ENCODE assay signal across 10 cellular contexts in genomic region chr11:5712507-5712906, GRCh38. TPM values are rescaled to one million over a fixed set of nuclear protein-coding genes. Genes with fewer than 3 reads are reported as not detected.
A peak's percentile ranks its signal among the peaks of the same experiment; 100 is the strongest.
DNase-seq lines count a peak whose midpoint lies in the region; ATAC-seq and TF ChIP-seq lines count a peak whose summit lies in the region.
"Had no signal": no experiment of that assay in that cellular context is flagged by ENCODE, and none has a peak within 500 bp of the region (broad histone marks: within the 10 kb centered on the region; RNA-seq: fewer than 3 reads in every experiment).

No MANE protein-coding gene starts in this region.

- in situ Hi-C loops in Panc1 (cut with HindIII; ENCODE audit: low pct_unique_long_range_greater_than_20kb, low sequenced_read_pairs), result no loop called here

- H3K36me3 ChIP-seq in left ventricle myocardium inferior, result peaks cover 23% of the 10 kb centered on the region
- H3K36me3 ChIP-seq in Panc1 (ENCODE audit: control insufficient read depth, insufficient read depth, low read length), result no peaks in the 10 kb centered on the region
- peaks cover 3% of the 10 kb centered on the region for H3K36me3 ChIP-seq in fibroblast of lung (ENCODE audit: control insufficient read depth, insufficient read depth, low read length)
- H3K36me3 ChIP-seq in upper lobe of right lung, result peaks cover 40% of the 10 kb centered on the region

- H3K27me3 ChIP-seq in left ventricle myocardium inferior (ENCODE audit: low read depth) (no peaks in the 10 kb centered on the region), Panc1 (ENCODE audit: control insufficient read depth, insufficient read depth, low read length) (peaks cover 12% of the 10 kb centered on the region), fibroblast of lung (ENCODE audit: control insufficient read depth, insufficient read depth, low read length) (no peaks in the 10 kb centered on the region), upper lobe of right lung (no peaks in the 10 kb centered on the region)

- no peak overlapping the region for H3K4me2 ChIP-seq in fibroblast of lung (ENCODE audit: extremely low read depth, insufficient read depth, low read length)

- H3K27ac ChIP-seq in left ventricle myocardium inferior (replicated peaks) (no peak overlapping the region), Panc1 (ENCODE audit: low read length) (no peak overlapping the region), fibroblast of lung (ENCODE audit: insufficient read depth, low read length) (no peak overlapping the region), upper lobe of right lung (no peak overlapping the region)
- H3K27ac ChIP-seq: skin epidermis had no signal

- no peaks in the 10 kb centered on the region for H3K4me1 ChIP-seq in left ventricle myocardium inferior
- H3K4me1 ChIP-seq in Panc1 (ENCODE audit: control insufficient read depth, insufficient read depth, low read length), result no peaks in the 10 kb centered on the region
- H3K4me1 ChIP-seq in fibroblast of lung (ENCODE audit: control insufficient read depth, extremely low read depth, insufficient read depth, low read length), result no peaks in the 10 kb centered on the region
- no peaks in the 10 kb centered on the region for H3K4me1 ChIP-seq in upper lobe of right lung

- H3K9me3 ChIP-seq in left ventricle myocardium inferior (replicated peaks) (peaks cover 11% of the 10 kb centered on the region), Panc1 (ENCODE audit: control insufficient read depth, insufficient read depth, low read depth, low read length) (no peaks in the 10 kb centered on the region), fibroblast of lung (ENCODE audit: control insufficient read depth, insufficient read depth, low read depth, low read length) (no peaks in the 10 kb centered on the region), upper lobe of right lung (no peaks in the 10 kb centered on the region)

- no peak for DNase-seq in left ventricle myocardium inferior
- DNase-seq in left cardiac atrium, result no peak
- no peak for DNase-seq in Panc1 (ENCODE audit: low read depth, low spot score)
- peak in 1 of 2 donors; percentile 21 for DNase-seq in fibroblast of lung (ENCODE audit: low read depth in 2 of 2)
- no peak for DNase-seq in upper lobe of right lung
- DNase-seq in head of caudate nucleus, result no peak
- DNase-seq in GM19238 (ENCODE audit: insufficient read length, low spot score), result no peak
- DNase-seq: effector CD4-positive, alpha-beta T cell had no signal

- no peak overlapping the region for H3K4me3 ChIP-seq in left ventricle myocardium inferior
- H3K4me3 ChIP-seq in Panc1 (ENCODE audit: low read depth in 2 of 2, low read length in 2 of 2), result no peak overlapping the region
- no peak overlapping the region for H3K4me3 ChIP-seq in fibroblast of lung (replicated peaks in 1 of 4; ENCODE audit: control extremely low read depth in 1 of 4, insufficient read depth in 1 of 4, low read depth in 3 of 4, low read length in 4 of 4)
- H3K4me3 ChIP-seq in upper lobe of right lung, result no peak overlapping the region
- H3K4me3 ChIP-seq: skin epidermis had no signal

- ATAC-seq in left cardiac atrium (no peak), Panc1 (peak; percentile 73), upper lobe of right lung (peak; percentile 36), HG03025 (IDR thresholded peaks at IDR 0.05; ENCODE audit: low FRiP score, unreplicated experiment) (no peak)

- no peaks in the 10 kb centered on the region for H4K20me1 ChIP-seq in fibroblast of lung (ENCODE audit: control insufficient read depth, extremely low read depth, insufficient read depth, low read length)

- CTCF ChIA-PET in Panc1 (lab: Charles Lee), result no interaction called here

- H2AFZ ChIP-seq in fibroblast of lung (ENCODE audit: low read length), result no peak overlapping the region

- POLR2A ChIA-PET in Panc1 (lab: Charles Lee), result no interaction called here

- no TSS peak for BruUV-seq in Panc1 (replicated peaks; lab: Mats Ljungman, UMichigan)

- TF ChIP-seq CTCF in left ventricle myocardium inferior (IDR thresholded peaks at IDR 0.05; ENCODE audit: borderline replicate concordance) (peak; percentile 36), Panc1 (IDR thresholded peaks at IDR 0.05) (peak; percentile 73), fibroblast of lung (conservative IDR thresholded peaks at IDR 0.05 in 1 of 2, IDR thresholded peaks at IDR 0.05 in 1 of 2; ENCODE audit: low read depth in 1 of 2, low read length in 2 of 2) (peak; percentile 13 to 37), upper lobe of right lung (IDR thresholded peaks at IDR 0.05) (peak; percentile 47)

- H3K9ac ChIP-seq in fibroblast of lung (ENCODE audit: insufficient read depth, low read length), result no peak overlapping the region

- intact Hi-C loops in left ventricle myocardium inferior (cut with micrococcal nuclease) (no loop called here), left cardiac atrium (cut with DNase I) (no loop called here), Panc1 (cut with micrococcal nuclease; ENCODE audit: unreplicated experiment) (loop anchor here (5.0 kb wide), 1 partner anchor 235 kb away; no protein-coding TSS in a partner anchor), upper lobe of right lung (cut with DNase I) (no loop called here), head of caudate nucleus (cut with DNase I) (no loop called here)

- H3K79me2 ChIP-seq in fibroblast of lung (ENCODE audit: control insufficient read depth, insufficient read depth, low read length), result no peaks in the 10 kb centered on the region

RNA-seq across cellular contexts. Expression of gene TRIM22, which starts 22.9 kb away (rescaled TPM):
- total RNA-seq in left ventricle myocardium inferior, result 16.6 TPM
- total RNA-seq in left cardiac atrium, result 10 to 100 TPM; 29.6 to 33.7 TPM
- 1.4 TPM for total RNA-seq in Panc1 (2021; ENCODE audit: unreplicated experiment)
- 0.17 TPM for polyA plus RNA-seq in Panc1 (2012; ENCODE audit: insufficient read length)
- 94.8 and 112 TPM in 2 replicates for total RNA-seq in fibroblast of lung
- 74.3 and 108 TPM in 2 replicates for polyA plus RNA-seq in fibroblast of lung
- polyA plus RNA-seq in fibroblast of lung (2012), result 53.7 and 69.3 TPM in 2 replicates
- polyA minus RNA-seq in fibroblast of lung (ENCODE audit: low replicate concordance), result 23.9 and 30.6 TPM in 2 replicates
- total RNA-seq in upper lobe of right lung, result 203 TPM

RNA-seq across cellular contexts. Expression of gene OR56B1, which starts 23.7 kb away (rescaled TPM):
- not detected for total RNA-seq in left ventricle myocardium inferior
- not detected for total RNA-seq in left cardiac atrium
- total RNA-seq in Panc1 (2021; ENCODE audit: unreplicated experiment), result not detected
- not detected for polyA plus RNA-seq in Panc1 (2012; ENCODE audit: insufficient read length)
- not detected in 2 replicates for total RNA-seq in fibroblast of lung
- polyA plus RNA-seq in fibroblast of lung, result not detected in 2 replicates
- not detected in 2 replicates for polyA plus RNA-seq in fibroblast of lung (2012)
- not detected in 2 replicates for polyA minus RNA-seq in fibroblast of lung (ENCODE audit: low replicate concordance)
- 0.17 TPM for total RNA-seq in upper lobe of right lung

RNA-seq across cellular contexts. Expression of gene TRIM5, which starts 27.6 kb away (rescaled TPM):
- total RNA-seq in left ventricle myocardium inferior (8.4 TPM), left cardiac atrium (10 to 100 TPM; 14.2 to 14.8 TPM), Panc1 (2021; ENCODE audit: unreplicated experiment) (56.1 TPM), fibroblast of lung (43.4 and 47.9 TPM in 2 replicates), upper lobe of right lung (44.4 TPM)
- polyA plus RNA-seq in Panc1 (2012; ENCODE audit: insufficient read length), result 35.6 TPM
- 26.8 and 32.4 TPM in 2 replicates for polyA plus RNA-seq in fibroblast of lung
- polyA plus RNA-seq in fibroblast of lung (2012), result 20.4 and 22.2 TPM in 2 replicates
- polyA minus RNA-seq in fibroblast of lung (ENCODE audit: low replicate concordance), result 11.9 and 19.4 TPM in 2 replicates

RNA-seq across cellular contexts. Expression of gene OR52N4, which starts 41.5 kb away (rescaled TPM):
- total RNA-seq in left ventricle myocardium inferior (not detected), left cardiac atrium (not detected), Panc1 (2021; ENCODE audit: unreplicated experiment) (not detected), fibroblast of lung (0.33 TPM in 1 of 2 replicates, not detected in the other), upper lobe of right lung (0.93 TPM)
- not detected for polyA plus RNA-seq in Panc1 (2012; ENCODE audit: insufficient read length)
- 0.08 TPM in 1 of 2 replicates, not detected in the other for polyA plus RNA-seq in fibroblast of lung
- not detected in 2 replicates for polyA plus RNA-seq in fibroblast of lung (2012)
- polyA minus RNA-seq in fibroblast of lung (ENCODE audit: low replicate concordance), result not detected in 2 replicates

Comparison
In these comparisons a context has a peak if more than half of its experiments do, and no peak if none do; other contexts are left out.
1. ATAC-seq: peak in Panc1 (single experiment) and upper lobe of right lung (single experiment); none in left cardiac atrium (0 of 2) and HG03025 (single experiment).
2. Peak in every context shown above with its lines, with median percentiles within 50 percentile points of each other: CTCF ChIP-seq.